19 cellular contexts compared by ENCODE assay signal in genomic region chr2:30677861-30678385, GRCh38.
"Had no signal": no experiment of that assay in that cellular context is flagged by ENCODE, and none has a peak within 500 bp of the region (broad histone marks: within the 10 kb centered on the region; RNA-seq: fewer than 3 reads in every experiment).

No MANE protein-coding gene starts in this region.

- H2AFZ ChIP-seq: hepatocyte had no signal

- DNase-seq: activated CD4-positive, alpha-beta T cell treated with anti-CD3 and anti-CD28 coated beads, Interleukin-2, amount 50 U/mL, for 4 hours; activated CD4-positive, CD25-positive, alpha-beta regulatory T cell treated with anti-CD3 and anti-CD28 coated beads, Interleukin-2, amount 50 U/mL, for 72 hours; activated naive CD4-positive, alpha-beta T cell treated with anti-CD3 and anti-CD28 coated beads, Interleukin-2, amount 50 U/mL, for 16 hours; activated T-cell treated with anti-CD3 and anti-CD28 coated beads, Interleukin-2, amount 50 U/mL, for 4 hours; cerebellar nuclear complex; effector CD8-positive, alpha-beta T cell; islet precursor cell; lower lobe of right lung; psoas muscle; stimulated activated CD4-positive, alpha-beta T cell treated with anti-CD3 and anti-CD28 coated beads, Interleukin-4, amount 100 ng/mL, for 1 hour; SW 1271; T-helper 2 cell had no signal

- H3K79me2 ChIP-seq: hepatocyte had no signal

- ATAC-seq: activated T-cell treated with anti-CD3 and anti-CD28 coated beads, Interleukin-2, amount 50 U/mL, for 4 hours; esophagus mucosa; psoas muscle had no signal

- H3K4me3 ChIP-seq: ascending aorta, hepatocyte, lower lobe of right lung, psoas muscle, right lobe of liver, smooth muscle cell, thoracic aorta had no signal

- H3K27me3 ChIP-seq: ascending aorta, hepatocyte, right lobe of liver had no signal

- H3K4me1 ChIP-seq: ascending aorta, lower lobe of right lung, psoas muscle, right lobe of liver had no signal

- H3K36me3 ChIP-seq: ascending aorta, lower lobe of right lung, right lobe of liver, thoracic aorta had no signal

- H3K27ac ChIP-seq: ascending aorta, hepatocyte, lower lobe of right lung, psoas muscle, right lobe of liver, thoracic aorta, VCaP had no signal

- H3K9me3 ChIP-seq: ascending aorta, lower lobe of right lung, psoas muscle, right lobe of liver, thoracic aorta had no signal

- H3K4me2 ChIP-seq: hepatocyte, smooth muscle cell had no signal
